ENCODE assay signal across 8 cellular contexts in the genomic region with DNA sequence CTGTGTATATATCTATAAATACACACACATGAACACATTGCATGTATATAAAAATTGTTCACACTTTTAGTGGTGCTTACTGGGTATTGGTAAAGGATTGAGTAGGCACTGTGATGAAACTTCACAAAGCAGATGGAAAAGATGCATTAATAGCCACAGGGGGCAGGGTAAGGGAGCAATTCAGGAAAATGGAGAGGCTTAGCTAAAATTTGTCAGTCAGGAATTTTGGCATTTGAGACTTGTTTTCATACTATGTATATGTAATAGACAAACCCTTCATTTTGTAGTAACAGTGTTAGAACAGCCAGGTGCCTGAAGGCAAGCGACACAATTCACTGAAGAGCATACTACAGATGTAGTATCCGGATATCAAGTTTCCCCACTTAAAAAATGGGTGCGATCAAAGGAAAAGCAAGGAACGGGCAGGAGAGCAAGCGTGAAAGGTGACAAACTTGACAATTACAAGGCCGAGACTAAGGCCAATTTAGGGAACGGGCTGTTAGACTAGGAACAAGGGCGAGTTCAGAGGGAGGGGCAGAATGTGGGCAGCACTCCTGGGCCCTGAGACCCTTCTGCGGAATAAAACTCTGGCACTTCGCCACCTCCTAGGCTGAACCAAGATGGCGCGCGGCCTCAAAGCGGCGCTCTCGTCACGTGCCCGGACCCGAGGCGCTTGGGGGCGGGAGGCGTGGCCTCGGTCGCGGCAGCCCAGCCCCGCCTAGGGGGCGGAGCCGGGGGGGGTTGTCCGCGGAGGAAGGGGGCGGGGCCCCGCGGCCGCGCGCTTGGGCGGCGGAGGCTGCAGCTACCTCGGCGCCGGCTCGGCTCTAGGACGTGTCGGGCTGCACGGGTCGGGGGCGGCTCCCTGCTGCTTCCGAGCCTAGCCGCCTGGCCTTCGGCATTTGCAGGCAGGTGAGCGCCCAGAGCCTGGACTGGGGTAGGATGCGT. TPM values are rescaled to one million over a fixed set of nuclear protein-coding genes. Genes with fewer than 3 reads are reported as not detected.
DNase-seq lines count a peak whose midpoint lies in the region; ATAC-seq and TF ChIP-seq lines count a peak whose summit lies in the region.

A gene (plus strand): TSS at position 771 of the 945 bp plus-strand sequence. CDS start 12,518 bp downstream, outside the sequence.

- peaks cover 17% of the 10 kb centered on the region for H3K36me3 ChIP-seq in neural progenitor cell

- peaks cover 17% of the 10 kb centered on the region for H4K20me1 ChIP-seq in neural progenitor cell (ENCODE audit: low read depth)

- H3K9me3 Mint-ChIP-seq in neural progenitor cell: no peaks in the 10 kb centered on the region
- peaks cover 8 to 9% of the 10 kb centered on the region in 2 donors for H3K9me3 Mint-ChIP-seq in stimulated activated naive CD8-positive, alpha-beta T cell treated with anti-CD3 and anti-CD28 coated beads, Interleukin-15, amount 100 ng/mL, for 72 hours

- H3K4me3 Mint-ChIP-seq in neural progenitor cell: peak within 1 kb of the TSS; percentile 84
- peak within 1 kb of the TSS; percentile 70 to 82 for H3K4me3 Mint-ChIP-seq in stimulated activated naive CD8-positive, alpha-beta T cell treated with anti-CD3 and anti-CD28 coated beads, Interleukin-15, amount 100 ng/mL, for 72 hours

- H3K4me2 ChIP-seq in neural progenitor cell: peak within 1 kb of the TSS; percentile 88

- no peaks in the 10 kb centered on the region for H3K9me3 ChIP-seq in neural progenitor cell (ENCODE audit: low read depth)

- ATAC-seq in GM21825 (IDR thresholded peaks at IDR 0.05; ENCODE audit: unreplicated experiment): peak; percentile 75
- ATAC-seq in foreskin keratinocyte: peak; percentile 80
- peak; percentile 92 for ATAC-seq in stimulated activated naive CD8-positive, alpha-beta T cell treated with anti-CD3 and anti-CD28 coated beads, Interleukin-15, amount 100 ng/mL, for 72 hours

- H3K27me3 Mint-ChIP-seq in neural progenitor cell (ENCODE audit: insufficient read depth, low read depth): peaks cover 14% of the 10 kb centered on the region
- H3K27me3 Mint-ChIP-seq in stimulated activated naive CD8-positive, alpha-beta T cell treated with anti-CD3 and anti-CD28 coated beads, Interleukin-15, amount 100 ng/mL, for 72 hours: peaks cover 6% of the 10 kb centered on the region

- peak; percentile 49 for TF ChIP-seq CTCF in foreskin keratinocyte (conservative IDR thresholded peaks at IDR 0.05)
- no peak for TF ChIP-seq CTCF in neural progenitor cell (IDR thresholded peaks at IDR 0.05)

- H3K27me3 ChIP-seq in foreskin keratinocyte: peaks cover 23% of the 10 kb centered on the region
- H3K27me3 ChIP-seq in neural progenitor cell: peaks cover 38% of the 10 kb centered on the region

- H3K4me3 ChIP-seq in neural progenitor cell: peak within 1 kb of the TSS; percentile 68

- H3F3A ChIP-seq in neural progenitor cell (ENCODE audit: low read depth): peaks cover 27% of the 10 kb centered on the region

- H3K79me2 ChIP-seq in neural progenitor cell (ENCODE audit: low read depth): no peaks in the 10 kb centered on the region

- H3K4me1 Mint-ChIP-seq in neural progenitor cell: peaks cover 20% of the 10 kb centered on the region
- H3K4me1 Mint-ChIP-seq in stimulated activated naive CD8-positive, alpha-beta T cell treated with anti-CD3 and anti-CD28 coated beads, Interleukin-15, amount 100 ng/mL, for 72 hours: peaks cover 31% of the 10 kb centered on the region

- H3K27ac ChIP-seq in foreskin keratinocyte (no peak within 1 kb of the TSS), neural progenitor cell (no peak within 1 kb of the TSS)

- H3K4me1 ChIP-seq in foreskin keratinocyte: no peaks in the 10 kb centered on the region
- peaks cover 11% of the 10 kb centered on the region for H3K4me1 ChIP-seq in neural progenitor cell

- H3K36me3 Mint-ChIP-seq in neural progenitor cell: peaks cover 24% of the 10 kb centered on the region

- DNase-seq in DMS114 treated with DMSO at 0.1 percent for 48 hours (lab: John Stamatoyannopoulos, UW; ENCODE audit: unreplicated experiment) (peak; percentile 57), M059J (ENCODE audit: low read depth) (peak; percentile 78), SHP77 treated with DMSO at 0.1 percent for 48 hours (lab: John Stamatoyannopoulos, UW) (peak; percentile 59), activated gamma-delta T cell treated with Interleukin-2 at 50 U/mL for 16 hours (peak; percentile 79), foreskin keratinocyte (peak in 1 of 2 donors; percentile 44), neural progenitor cell (ENCODE audit: low spot score) (peak; percentile 95)
- DNase-seq in stimulated activated naive CD8-positive, alpha-beta T cell treated with anti-CD3 and anti-CD28 coated beads, Interleukin-15, amount 100 ng/mL, for 72 hours: peak; percentile 90 to 95

- H3K9ac ChIP-seq in neural progenitor cell: peak within 1 kb of the TSS; percentile 7

- peak within 1 kb of the TSS; percentile 75 for H2AFZ ChIP-seq in neural progenitor cell (replicated peaks)

- peak within 1 kb of the TSS; percentile 15 for H3K27ac Mint-ChIP-seq in neural progenitor cell
- H3K27ac Mint-ChIP-seq in stimulated activated naive CD8-positive, alpha-beta T cell treated with anti-CD3 and anti-CD28 coated beads, Interleukin-15, amount 100 ng/mL, for 72 hours: peak within 1 kb of the TSS in 1 of 2 donors; percentile 97

RNA-seq across cellular contexts. Expression of the gene that starts here (rescaled TPM):
- 2.5 and 12.1 TPM in 2 replicates for total RNA-seq in M059J (2014; rRNA removed; shearing (Covaris generic))
- total RNA-seq in foreskin keratinocyte (0.25 and 0.99 TPM in 2 replicates), neural progenitor cell (ENCODE audit: low replicate concordance) (21.5 and 23.5 TPM in 2 replicates)
- polyA plus RNA-seq in foreskin keratinocyte: 0.11 and 0.12 TPM in 2 replicates

Comparison
In these comparisons a context has a peak if more than half of its experiments do, and no peak if none do; other contexts are left out.
1. Peak in ATAC-seq in foreskin keratinocyte; RNA of the gene not detected or under 1 TPM.